Comparison of ENCODE assay signal across 10 cellular contexts in the genomic region with DNA sequence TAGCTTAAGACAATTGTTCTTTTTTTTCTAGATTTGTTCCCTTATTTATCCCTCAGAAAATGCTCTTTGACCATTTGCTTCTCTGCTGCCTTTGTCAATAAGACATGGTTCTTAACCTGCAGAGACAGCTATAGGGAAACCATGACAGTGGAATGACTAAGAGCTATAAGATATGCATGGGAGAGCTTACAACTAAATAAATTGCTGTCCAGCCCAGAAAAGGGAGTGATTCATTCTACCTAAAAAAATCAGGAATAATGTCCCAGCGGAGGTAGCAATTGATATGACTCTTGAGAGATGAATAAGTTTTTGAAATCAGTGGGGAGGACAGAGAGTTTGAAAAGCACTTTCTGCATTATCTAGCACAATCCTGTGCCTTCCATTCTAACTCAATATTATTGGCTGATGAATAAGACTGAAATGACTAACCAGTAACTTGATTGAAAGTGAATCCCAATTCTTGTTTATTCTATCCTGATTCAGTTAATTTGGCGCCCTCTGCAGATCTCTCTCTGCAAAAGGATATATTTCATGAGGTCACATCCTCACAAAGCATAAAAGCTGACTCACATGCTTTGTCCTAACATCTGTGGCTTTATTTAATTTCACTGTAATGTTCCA.
DNase-seq lines count a peak whose midpoint lies in the region; ATAC-seq and TF ChIP-seq lines count a peak whose summit lies in the region.
"Had no signal": no experiment of that assay in that cellular context is flagged by ENCODE, and none has a peak within 500 bp of the region (broad histone marks: within the 10 kb centered on the region; RNA-seq: fewer than 3 reads in every experiment).

No MANE protein-coding gene starts in this region.

- H3K79me2 ChIP-seq in GM23248 (ENCODE audit: insufficient read depth): no peaks in the 10 kb centered on the region

- H3K4me1 ChIP-seq in GM23248 (ENCODE audit: insufficient read depth): no peaks in the 10 kb centered on the region
- H3K4me1 ChIP-seq: uterus had no signal

- H2AFZ ChIP-seq in GM23248: no peak overlapping the region

- in situ Hi-C loops in GM23248 (cut with MboI): no loop called here

- no peak overlapping the region for H3K27ac ChIP-seq in 22Rv1
- no peak overlapping the region for H3K27ac ChIP-seq in GM23248
- H3K27ac ChIP-seq: HL-60, uterus had no signal

- H4K20me1 ChIP-seq in GM23248 (ENCODE audit: insufficient read depth): no peaks in the 10 kb centered on the region

- intact Hi-C loops in cardiac septum (cut with DNase I): no loop called here

- no peaks in the 10 kb centered on the region for H3F3A ChIP-seq in GM23248 (ENCODE audit: insufficient read depth)

- no peak overlapping the region for H3K9ac ChIP-seq in GM23248

- H3K4me2 ChIP-seq in GM23248 (ENCODE audit: unreplicated experiment): no peak overlapping the region

- no peaks in the 10 kb centered on the region for H3K36me3 ChIP-seq in GM23248 (ENCODE audit: low read depth)
- H3K36me3 ChIP-seq: uterus had no signal

- H3K27me3 ChIP-seq in GM23248 (replicated peaks; ENCODE audit: insufficient read depth): no peaks in the 10 kb centered on the region
- H3K27me3 ChIP-seq: uterus had no signal

- no peaks in the 10 kb centered on the region for H3K9me2 ChIP-seq in GM23248 (ENCODE audit: insufficient read depth)

- TF ChIP-seq CTCF in 22Rv1 (IDR thresholded peaks at IDR 0.05): peak; percentile 80
- peak; percentile 45 for TF ChIP-seq CTCF in epithelial cell of proximal tubule (conservative IDR thresholded peaks at IDR 0.05; ENCODE audit: low read depth, low read length)

- H3K4me3 ChIP-seq in GM23248 (no peak overlapping the region), epithelial cell of proximal tubule (ENCODE audit: low read depth, low read length) (no peak overlapping the region)
- H3K4me3 ChIP-seq: uterus had no signal

- ATAC-seq in HG03571 (IDR thresholded peaks at IDR 0.05; ENCODE audit: unreplicated experiment): no peak
- ATAC-seq in GM21723 (IDR thresholded peaks at IDR 0.05; ENCODE audit: unreplicated experiment): no peak

- WGBS in GM23248 (ENCODE audit: low coverage in 1 of 2, low lambda C conversion rate in 2 of 2, missing lambda C conversion rate in 2 of 2), 2 experiments: 4 to 7% methylated on average over 2 of the region's 2 CpGs

- no peaks in the 10 kb centered on the region for H3K9me3 ChIP-seq in GM23248 (ENCODE audit: low read depth)
- H3K9me3 ChIP-seq: uterus had no signal

- DNase-seq in GM23248: peak; percentile 21
- DNase-seq in OCI-M1 (lab: John Stamatoyannopoulos, UW): peak; percentile 49
- peak; percentile 30 for DNase-seq in epithelial cell of proximal tubule (ENCODE audit: low read depth)
- no peak for DNase-seq in T-helper 9 cell
- DNase-seq in cardiac septum (ENCODE audit: low spot score): no peak
- DNase-seq: uterus had no signal

Comparison
In these comparisons a context has a peak if more than half of its experiments do, and no peak if none do; other contexts are left out.
1. DNase-seq: peak in GM23248 (single experiment), OCI-M1 (single experiment) and epithelial cell of proximal tubule (single experiment); none in T-helper 9 cell (single experiment) and cardiac septum (single experiment).